Comparison of ENCODE assay signal across 8 cellular contexts in genomic region chr18:13137041-13137938, GRCh38.
DNase-seq lines count a peak whose midpoint lies in the region; ATAC-seq, FAIRE-seq and TF ChIP-seq lines count a peak whose summit lies in the region.

No MANE protein-coding gene starts in this region.

- no peaks in the 10 kb centered on the region for H3K9me3 Mint-ChIP-seq in T-cell

- H3K27me3 Mint-ChIP-seq in T-cell = no peaks in the 10 kb centered on the region

- POLR2A ChIA-PET in T-cell (lab: Charles Lee) = interaction anchor here in 1 of 2 donors (1.5 kb wide), 1 partner anchor 146 kb away, joined by 5 read pairs; the partner anchor contains the start of gene CEP192

- intact Hi-C loops in kidney (cut with DNase I) = no loop called here

- peak overlapping the region; percentile 68 to 71 for H3K27ac ChIP-seq in kidney (ENCODE audit: low read depth in 2 of 2, low read length in 2 of 2)

- no peaks in the 10 kb centered on the region for H3K36me3 ChIP-seq in kidney (ENCODE audit: control insufficient read depth in 1 of 2, insufficient read depth in 2 of 2, low read length in 2 of 2)

- CTCF ChIA-PET in T-cell (lab: Charles Lee) = interaction anchor here in 1 of 2 donors (0.5 to 1.2 kb wide), 2 partner anchors 22 to 342 kb away, joined by 4 to 5 read pairs; no protein-coding TSS in a partner anchor

- TF ChIP-seq CTCF in cardiac fibroblast (IDR thresholded peaks at IDR 0.05; ENCODE audit: low read depth, low read length) (no peak), kidney (IDR thresholded peaks at IDR 0.05; ENCODE audit: borderline replicate concordance, extremely low read depth, insufficient read depth) (no peak)

- no peaks in the 10 kb centered on the region for H3K36me3 Mint-ChIP-seq in T-cell

- no peaks in the 10 kb centered on the region for H3K4me1 ChIP-seq in kidney (ENCODE audit: control insufficient read depth in 1 of 2, insufficient read depth in 1 of 2, low read depth in 1 of 2, low read length in 2 of 2)

- no peak; the same call in 1 of the 2 replicates for TF ChIP-seq POLR2A in GM12891 (IDR thresholded peaks at IDR 0.05; ENCODE audit: low read depth, low read length)

- peaks cover 26 to 31% (median 27%) of the 10 kb centered on the region in 3 donors for H3K4me1 Mint-ChIP-seq in T-cell

- H3K27ac Mint-ChIP-seq in T-cell = peak overlapping the region; percentile 95 to 97

- H3K9me3 ChIP-seq in kidney (ENCODE audit: control insufficient read depth in 1 of 2, low read length in 2 of 2) = no peaks in the 10 kb centered on the region

- FAIRE-seq in GM12891 (lab: Jason Lieb, UNC) = no peak
- FAIRE-seq in kidney (lab: Jason Lieb, UNC) = no peak

- ATAC-seq in HG02884 (IDR thresholded peaks at IDR 0.05; ENCODE audit: unreplicated experiment) (peak; percentile 28), T-cell (replicated peaks in 1 of 4) (peak; percentile 24 to 67 (median 61))

- peak; percentile 52 for DNase-seq in GM12891 (ENCODE audit: insufficient read length, low spot score)
- peak in 24 of 34 experiments; percentile 18 to 55 (median 30) for DNase-seq in T-cell
- DNase-seq in cardiac fibroblast (ENCODE audit: low read depth in 2 of 2) = peak; percentile 25 to 27
- peak; percentile 77 for DNase-seq in kidney
- DNase-seq in stimulated activated CD4-positive, alpha-beta T cell treated with anti-CD3 and anti-CD28 coated beads, Interleukin-4, amount 100 ng/mL, for 24 hours = peak; percentile 22
- no peak for DNase-seq in HCEC 1CT
- DNase-seq in OCI-M2 (lab: John Stamatoyannopoulos, UW; ENCODE audit: unreplicated experiment) = no peak

- H3K4me3 ChIP-seq in cardiac fibroblast (replicated peaks in 1 of 2; ENCODE audit: low read depth in 2 of 2, low read length in 2 of 2) (peak overlapping the region; percentile 57 to 59), kidney (ENCODE audit: low read length in 2 of 2) (peak overlapping the region; percentile 52 to 67)

- H3K4me3 Mint-ChIP-seq in T-cell = peak overlapping the region; percentile 95 to 100 (median 99)

- peak overlapping the region; percentile 22 to 53 for H3K9ac ChIP-seq in kidney (ENCODE audit: low read length in 2 of 2)

TF ChIP-seq in GM12891, 5 proteins besides CTCF, POLR2A, EP300 and RAD21:
- TF ChIP-seq POLR2AphosphoS5 (IDR thresholded peaks at IDR 0.05; ENCODE audit: low read depth, low read length) (no peak), POU2F2 (IDR thresholded peaks at IDR 0.05; ENCODE audit: low read depth, low read length) (no peak), PAX5 (IDR thresholded peaks at IDR 0.05; ENCODE audit: insufficient read depth, low read length, severe bottlenecking) (no peak), SPI1 (IDR thresholded peaks at IDR 0.05; ENCODE audit: low read depth, low read length) (no peak), TAF1 (IDR thresholded peaks at IDR 0.05; ENCODE audit: low read depth, low read length) (no peak)
TF ChIP-seq in GM12891: peak in this region for 0.

Comparison
In these comparisons a context has a peak if more than half of its experiments do, and no peak if none do; other contexts are left out.
1. DNase-seq: peak in GM12891 (single experiment), T-cell (24 of 34), cardiac fibroblast (2 of 2), kidney (single experiment) and stimulated activated CD4-positive, alpha-beta T cell treated with anti-CD3 and anti-CD28 coated beads, Interleukin-4, amount 100 ng/mL, for 24 hours (single experiment); none in HCEC 1CT (single experiment) and OCI-M2 (single experiment).